ENCODE assay signal across 1 cellular context in genomic region chr10:77637474-77637985, GRCh38.
TF ChIP-seq lines count a peak whose summit lies in the region.

TSS of gene KCNMA1 (minus strand) at chr10:77637808.

TF ChIP-seq in HEK293, 187 proteins besides CTCF, POLR2A, EP300 and RAD21 (continued from another document):
- TF ChIP-seq PRDM10 (tag by site-specific recombination; IDR thresholded peaks at IDR 0.05): 0 out of 2 replicates have a peak, but pooled peaks have one; percentile 16
- TF ChIP-seq ZNF561 (tag by site-specific recombination; IDR thresholded peaks at IDR 0.05; ENCODE audit: borderline replicate concordance): peak; percentile 67; the same call in 1 of the 2 replicates
- TF ChIP-seq YY1 (tag by site-specific recombination; IDR thresholded peaks at IDR 0.05): peak; percentile 80
